ENCODE assay signal across 16 cellular contexts in the genomic region with DNA sequence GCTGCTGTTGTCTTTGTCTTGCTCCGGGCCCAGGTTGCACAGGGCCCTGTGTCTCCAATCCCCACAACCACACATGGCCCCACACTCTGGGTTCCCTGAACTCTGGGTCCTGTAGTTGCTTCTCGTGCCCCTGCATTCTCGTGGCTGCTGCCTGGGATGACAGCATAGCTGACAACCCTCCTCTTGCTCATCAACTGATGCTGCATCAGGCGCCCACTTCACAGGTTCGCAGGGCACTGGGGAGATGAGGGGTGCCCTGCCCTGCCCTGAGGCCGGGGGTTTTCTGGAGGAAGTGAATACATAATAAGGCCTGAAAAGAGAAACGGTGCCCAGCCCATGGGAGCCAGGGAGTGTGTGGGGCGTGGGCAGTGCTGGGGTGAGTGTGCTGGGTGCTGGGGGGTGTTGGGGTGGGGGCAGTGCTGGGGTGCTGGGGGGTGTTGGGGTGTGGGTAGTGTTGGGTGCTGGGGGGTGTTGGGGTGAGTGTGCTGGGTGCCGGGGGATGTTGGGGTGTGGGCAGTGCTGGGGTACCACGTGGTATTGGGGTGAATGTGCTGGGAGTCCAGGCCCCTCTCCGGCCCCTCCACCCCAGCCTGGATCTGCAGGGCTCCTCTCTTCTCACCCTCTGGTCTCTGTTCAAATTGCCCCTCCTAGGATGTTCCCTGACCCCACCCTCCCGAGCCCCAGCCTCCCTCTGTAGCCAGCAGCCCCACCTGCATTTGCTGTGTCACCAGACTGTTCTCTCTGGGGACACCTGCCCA. TPM values are rescaled to one million over a fixed set of nuclear protein-coding genes. Genes with fewer than 3 reads are reported as not detected.
DNase-seq lines count a peak whose midpoint lies in the region; ATAC-seq and TF ChIP-seq lines count a peak whose summit lies in the region.
"Had no signal": no experiment of that assay in that cellular context is flagged by ENCODE, and none has a peak within 500 bp of the region (broad histone marks: within the 10 kb centered on the region; RNA-seq: fewer than 3 reads in every experiment).

No MANE protein-coding gene starts in this region.

- H3K36me3 ChIP-seq in spleen, result peaks cover 0 to 20% (median 11%) of the 10 kb centered on the region in 6 donors

- ATAC-seq in GM18868 (IDR thresholded peaks at IDR 0.05; ENCODE audit: unreplicated experiment) (no peak), GM18498 (IDR thresholded peaks at IDR 0.05; ENCODE audit: unreplicated experiment) (no peak)
- ATAC-seq: PC-3 had no signal

- H3K27me3 ChIP-seq in spleen (replicated peaks in 1 of 7), result no peaks in the 10 kb centered on the region

- POLR2A ChIA-PET in activated CD4-positive, alpha-beta T cell treated with anti-CD3 and anti-CD28 coated beads, Interleukin-2, amount 10 ng/mL, durations not matched to agents 7 days and 5 days (lab: Charles Lee), result no interaction called here

- 66 to 83% (median 74%) methylated on average over 10 to 12 of the region's 12 CpGs for WGBS in spleen, 5 donors

- no peak overlapping the region for H3K4me3 ChIP-seq in spleen

- H3K4me1 Mint-ChIP-seq in activated CD4-positive, alpha-beta T cell treated with anti-CD3 and anti-CD28 coated beads, Interleukin-2, amount 10 ng/mL, durations not matched to agents 7 days and 5 days, result peaks cover 61% of the 10 kb centered on the region
- H3K4me1 Mint-ChIP-seq in IgD-negative memory B cell, result peaks cover 35 to 39% (median 39%) of the 10 kb centered on the region in 3 donors
- peaks cover 47% of the 10 kb centered on the region for H3K4me1 Mint-ChIP-seq in activated naive CD8-positive, alpha-beta T cell treated with anti-CD3 and anti-CD28 coated beads for 36 hours

- H3K27ac Mint-ChIP-seq in activated CD4-positive, alpha-beta T cell treated with anti-CD3 and anti-CD28 coated beads, Interleukin-2, amount 10 ng/mL, durations not matched to agents 7 days and 5 days, result peak overlapping the region; percentile 80
- H3K27ac Mint-ChIP-seq in IgD-negative memory B cell, result peak overlapping the region; percentile 81 to 93 (median 83)
- peak overlapping the region; percentile 99 for H3K27ac Mint-ChIP-seq in activated naive CD8-positive, alpha-beta T cell treated with anti-CD3 and anti-CD28 coated beads for 36 hours

- H3K36me3 Mint-ChIP-seq in activated CD4-positive, alpha-beta T cell treated with anti-CD3 and anti-CD28 coated beads, Interleukin-2, amount 10 ng/mL, durations not matched to agents 7 days and 5 days (ENCODE audit: low read depth), result peaks cover 11% of the 10 kb centered on the region
- peaks cover 4% of the 10 kb centered on the region for H3K36me3 Mint-ChIP-seq in IgD-negative memory B cell
- H3K36me3 Mint-ChIP-seq in activated naive CD8-positive, alpha-beta T cell treated with anti-CD3 and anti-CD28 coated beads for 36 hours, result peaks cover 12% of the 10 kb centered on the region

- no peak for DNase-seq in activated CD4-positive, alpha-beta T cell treated with anti-CD3 and anti-CD28 coated beads, Interleukin-2, amount 10 ng/mL, durations not matched to agents 7 days and 5 days
- no peak for DNase-seq in activated CD4-positive, alpha-beta T cell treated with anti-CD3 and anti-CD28 coated beads for 4 hours
- no peak for DNase-seq in activated naive CD8-positive, alpha-beta T cell treated with anti-CD3 and anti-CD28 coated beads for 36 hours
- DNase-seq in spleen (no peak), NOMO-1 (lab: John Stamatoyannopoulos, UW; ENCODE audit: unreplicated experiment in 2 of 2) (no peak)
- DNase-seq: ACHN, glutamatergic neuron, nephron progenitor cell, PC-3 had no signal

- TF ChIP-seq CTCF in spleen (IDR thresholded peaks at IDR 0.05 in 8 of 11, conservative IDR thresholded peaks at IDR 0.05 in 3 of 11), result no peak

- peak overlapping the region in 6 of 8 donors; percentile 11 to 94 (median 88) for H3K27ac ChIP-seq in spleen

- no peaks in the 10 kb centered on the region for H3K9me3 Mint-ChIP-seq in activated CD4-positive, alpha-beta T cell treated with anti-CD3 and anti-CD28 coated beads, Interleukin-2, amount 10 ng/mL, durations not matched to agents 7 days and 5 days
- H3K9me3 Mint-ChIP-seq in IgD-negative memory B cell, result no peaks in the 10 kb centered on the region
- no peaks in the 10 kb centered on the region for H3K9me3 Mint-ChIP-seq in activated naive CD8-positive, alpha-beta T cell treated with anti-CD3 and anti-CD28 coated beads for 36 hours
- H3K9me3 Mint-ChIP-seq: nephron progenitor cell had no signal

- intact Hi-C loops in spleen (cut with DNase I; ENCODE audit: low total_unique reads), result no loop called here

- CTCF ChIA-PET in activated CD4-positive, alpha-beta T cell treated with anti-CD3 and anti-CD28 coated beads, Interleukin-2, amount 10 ng/mL, durations not matched to agents 7 days and 5 days (lab: Charles Lee), result interaction anchor here (1.1 to 1.5 kb wide), 2 partner anchors 62 to 1163 kb away, joined by 3 to 7 read pairs; no protein-coding TSS in a partner anchor

- H3K9me3 ChIP-seq in spleen, result no peaks in the 10 kb centered on the region

- H3K4me3 Mint-ChIP-seq in activated CD4-positive, alpha-beta T cell treated with anti-CD3 and anti-CD28 coated beads, Interleukin-2, amount 10 ng/mL, durations not matched to agents 7 days and 5 days, result no peak overlapping the region
- H3K4me3 Mint-ChIP-seq in IgD-negative memory B cell, result peak overlapping the region; percentile 38 to 93 (median 90)
- peak overlapping the region; percentile 22 for H3K4me3 Mint-ChIP-seq in activated naive CD8-positive, alpha-beta T cell treated with anti-CD3 and anti-CD28 coated beads for 36 hours

- no peak for TF ChIP-seq POLR2A in spleen (IDR thresholded peaks at IDR 0.05)

- peaks cover 34 to 95% (median 77%) of the 10 kb centered on the region in 6 donors for H3K4me1 ChIP-seq in spleen

- no peaks in the 10 kb centered on the region for H3K27me3 Mint-ChIP-seq in activated CD4-positive, alpha-beta T cell treated with anti-CD3 and anti-CD28 coated beads, Interleukin-2, amount 10 ng/mL, durations not matched to agents 7 days and 5 days
- H3K27me3 Mint-ChIP-seq in IgD-negative memory B cell, result no peaks in the 10 kb centered on the region
- no peaks in the 10 kb centered on the region for H3K27me3 Mint-ChIP-seq in activated naive CD8-positive, alpha-beta T cell treated with anti-CD3 and anti-CD28 coated beads for 36 hours

RNA-seq across cellular contexts. Expression of a gene that starts 2.0 kb away (rescaled TPM):
- total RNA-seq in activated CD4-positive, alpha-beta T cell treated with anti-CD3 and anti-CD28 coated beads, Interleukin-2, amount 10 ng/mL, durations not matched to agents 7 days and 5 days, result 10 to 100 TPM; 47.7 to 56.1 TPM
- polyA plus RNA-seq in IgD-negative memory B cell (51.8 TPM), spleen (100 to 1,000 TPM in 2 of 3 donors, 10 to 100 TPM in 1; 55.1 to 122 (median 101) TPM)
- 10 to 100 TPM; 50.2 to 51.6 TPM for total RNA-seq in activated naive CD8-positive, alpha-beta T cell treated with anti-CD3 and anti-CD28 coated beads for 36 hours
- 10 to 100 TPM; 35.4 to 82.9 (median 63.7) TPM for total RNA-seq in spleen

RNA-seq across cellular contexts. Expression of a gene that starts 12.9 kb away (rescaled TPM):
- total RNA-seq in activated CD4-positive, alpha-beta T cell treated with anti-CD3 and anti-CD28 coated beads, Interleukin-2, amount 10 ng/mL, durations not matched to agents 7 days and 5 days, result 1 to 10 TPM; 2.6 to 5.0 TPM
- polyA plus RNA-seq in IgD-negative memory B cell, result 55.4 TPM
- 1 to 10 TPM; 4.6 to 4.7 TPM for total RNA-seq in activated naive CD8-positive, alpha-beta T cell treated with anti-CD3 and anti-CD28 coated beads for 36 hours
- total RNA-seq in spleen, result 10 to 100 TPM; 16.2 to 34.0 (median 22.8) TPM
- 10 to 100 TPM; 15.4 to 26.0 (median 19.3) TPM for polyA plus RNA-seq in spleen
- total RNA-seq: H4 had no signal

RNA-seq across cellular contexts. Expression of a gene that starts 18.8 kb away (rescaled TPM):
- 10 to 100 TPM; 34.9 to 40.2 TPM for total RNA-seq in activated CD4-positive, alpha-beta T cell treated with anti-CD3 and anti-CD28 coated beads, Interleukin-2, amount 10 ng/mL, durations not matched to agents 7 days and 5 days
- 117 TPM for polyA plus RNA-seq in IgD-negative memory B cell
- total RNA-seq in activated naive CD8-positive, alpha-beta T cell treated with anti-CD3 and anti-CD28 coated beads for 36 hours, result 10 to 100 TPM; 58.1 to 62.2 TPM
- total RNA-seq in spleen, result 10 to 100 TPM; 29.8 to 46.2 (median 44.8) TPM
- polyA plus RNA-seq in spleen, result 10 to 100 TPM; 54.8 to 81.2 (median 62.7) TPM

RNA-seq across cellular contexts. Expression of a gene that starts 32.5 kb away (rescaled TPM):
- not detected for total RNA-seq in activated CD4-positive, alpha-beta T cell treated with anti-CD3 and anti-CD28 coated beads, Interleukin-2, amount 10 ng/mL, durations not matched to agents 7 days and 5 days
- 0.40 TPM for polyA plus RNA-seq in IgD-negative memory B cell
- not detected for total RNA-seq in activated naive CD8-positive, alpha-beta T cell treated with anti-CD3 and anti-CD28 coated beads for 36 hours
- total RNA-seq in spleen, result under 1 TPM in 3 of 7 donors, not detected in 4; 0.14 to 0.22 (median 0.14) TPM
- polyA plus RNA-seq in spleen, result under 1 TPM; 0.20 to 0.58 (median 0.41) TPM
- total RNA-seq: bronchial epithelial cell; H4; PC-3; T-helper 1 cell treated with Interleukin-12 subunit alpha and Interleukin-12 subunit beta and Interleukin-4 antibody, amounts not matched to agents 30 ng/mL and 1 ng/mL, for 36 hours had no signal
- polyA plus RNA-seq: endothelial cell of umbilical vein had no signal

RNA-seq across cellular contexts. Expression of a gene that starts 34.1 kb away (rescaled TPM):
- total RNA-seq in activated CD4-positive, alpha-beta T cell treated with anti-CD3 and anti-CD28 coated beads, Interleukin-2, amount 10 ng/mL, durations not matched to agents 7 days and 5 days, result 10 to 100 TPM; 11.9 to 16.2 TPM
- polyA plus RNA-seq in IgD-negative memory B cell (37.1 TPM), spleen (10 to 100 TPM; 43.8 to 79.6 (median 47.9) TPM)
- 10 to 100 TPM; 27.8 to 29.4 TPM for total RNA-seq in activated naive CD8-positive, alpha-beta T cell treated with anti-CD3 and anti-CD28 coated beads for 36 hours
- total RNA-seq in spleen, result 10 to 100 TPM; 25.3 to 36.5 (median 27.7) TPM
